In the genomic region with DNA sequence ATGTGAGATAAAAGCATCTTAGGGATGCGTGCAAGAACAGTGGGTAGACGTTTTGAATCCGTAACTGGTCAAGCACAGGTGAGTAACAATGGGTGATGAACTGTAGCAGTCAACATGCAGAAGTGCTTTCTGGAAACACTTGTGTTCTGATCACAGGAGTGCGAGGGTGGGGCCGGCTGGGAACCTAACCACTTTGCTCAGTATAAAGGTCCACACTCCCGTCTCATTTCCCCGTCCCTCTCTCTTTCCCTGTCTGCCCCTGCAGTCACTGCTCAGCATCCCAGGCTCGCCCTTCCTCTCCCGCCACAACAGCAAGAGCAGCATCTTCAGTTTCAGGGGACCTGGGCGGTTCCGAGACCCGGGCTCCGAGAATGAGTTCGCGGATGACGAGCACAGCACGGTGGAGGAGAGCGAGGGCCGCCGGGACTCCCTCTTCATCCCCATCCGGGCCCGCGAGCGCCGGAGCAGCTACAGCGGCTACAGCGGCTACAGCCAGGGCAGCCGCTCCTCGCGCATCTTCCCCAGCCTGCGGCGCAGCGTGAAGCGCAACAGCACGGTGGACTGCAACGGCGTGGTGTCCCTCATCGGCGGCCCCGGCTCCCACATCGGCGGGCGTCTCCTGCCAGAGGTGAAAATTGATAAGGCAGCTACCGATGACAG, we compare ENCODE assay signal across 8 cellular contexts.
DNase-seq lines count a peak whose midpoint lies in the region; ATAC-seq, FAIRE-seq and TF ChIP-seq lines count a peak whose summit lies in the region.

No MANE protein-coding gene starts in this region.

- DNase-seq in GM12892 (ENCODE audit: insufficient read length), result peak; percentile 19
- peak; percentile 65 to 74 for DNase-seq in activated T-cell treated with anti-CD3 and anti-CD28 coated beads, Interleukin-2, amount 50 U/mL, for 48 hours
- DNase-seq in foreskin keratinocyte, result no peak
- DNase-seq in retinal pigment epithelial cell (ENCODE audit: low read depth), result no peak
- DNase-seq in NCI-H128 (lab: John Stamatoyannopoulos, UW; ENCODE audit: unreplicated experiment), result no peak
- no peak for DNase-seq in NCI-H345 (lab: John Stamatoyannopoulos, UW)
- no peak for DNase-seq in SHP77 treated with DMSO at 0.1 percent for 48 hours (lab: John Stamatoyannopoulos, UW)
- DNase-seq in NCI-H2081 (lab: John Stamatoyannopoulos, UW), result no peak

- no peaks in the 10 kb centered on the region for H3K4me1 ChIP-seq in foreskin keratinocyte

- peaks cover 18% of the 10 kb centered on the region for H3K27me3 ChIP-seq in foreskin keratinocyte

- TF ChIP-seq POLR2A in GM12892 (IDR thresholded peaks at IDR 0.05; ENCODE audit: low read depth, low read length), result no peak

- TF ChIP-seq CTCF in foreskin keratinocyte (conservative IDR thresholded peaks at IDR 0.05) (no peak), retinal pigment epithelial cell (conservative IDR thresholded peaks at IDR 0.05; ENCODE audit: low read depth, low read length) (peak; percentile 33)

- ATAC-seq in foreskin keratinocyte, result peak; percentile 77

- H3K4me3 ChIP-seq in retinal pigment epithelial cell (ENCODE audit: low read length), result peak overlapping the region; percentile 43

- H3K27ac ChIP-seq in foreskin keratinocyte, result no peak overlapping the region

- FAIRE-seq in GM12892 (lab: Jason Lieb, UNC), result no peak

Comparison
In these comparisons a context has a peak if more than half of its experiments do, and no peak if none do; other contexts are left out.
1. DNase-seq: peak in GM12892 (single experiment) and activated T-cell treated with anti-CD3 and anti-CD28 coated beads, Interleukin-2, amount 50 U/mL, for 48 hours (2 of 2); none in foreskin keratinocyte (0 of 2), retinal pigment epithelial cell (single experiment), NCI-H128 (single experiment), NCI-H345 (single experiment), SHP77 treated with DMSO at 0.1 percent for 48 hours (single experiment) and NCI-H2081 (0 of 2).